9 cellular contexts compared by ENCODE assay signal in the genomic region with DNA sequence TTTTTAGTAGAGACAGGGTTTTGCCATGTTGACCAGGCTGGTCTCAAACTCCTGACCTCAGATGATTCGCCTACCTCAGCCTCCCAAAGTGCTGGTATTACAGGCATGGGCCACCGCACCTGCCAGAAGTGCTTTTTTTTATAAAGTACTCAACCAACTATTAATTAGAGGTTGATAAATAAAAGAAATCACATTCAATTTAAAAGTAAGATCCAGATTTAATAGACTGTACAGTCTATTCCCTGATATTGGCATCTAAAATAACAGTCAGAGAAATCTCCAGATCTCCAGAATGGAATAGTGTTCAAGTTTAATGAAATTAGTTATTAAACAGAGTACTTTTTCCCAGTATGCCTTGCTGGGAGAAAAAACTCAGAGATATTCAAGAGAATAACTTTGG.
"Had no signal": no experiment of that assay in that cellular context is flagged by ENCODE, and none has a peak within 500 bp of the region (broad histone marks: within the 10 kb centered on the region; RNA-seq: fewer than 3 reads in every experiment).

No MANE protein-coding gene starts in this region.

- H3K9me3 ChIP-seq: HAP-1 had no signal

- H3K4me1 ChIP-seq: HAP-1 had no signal

- H3K4me2 ChIP-seq: GM23338 had no signal

- DNase-seq: GM23248, GOT3, H7, H9, HCEC 1CT, HFFc6 had no signal

- H2AFZ ChIP-seq: GM23248, GM23338 had no signal

- H3K4me3 ChIP-seq: GM23248, GM23338, HAP-1 had no signal

- ATAC-seq: GM23338, HCT116 had no signal

- H3K27ac ChIP-seq: GM23248 had no signal

- H3K9ac ChIP-seq: GM23248 had no signal

- H3K36me3 ChIP-seq: HAP-1 had no signal
